23 cellular contexts compared by ENCODE assay signal in the genomic region with DNA sequence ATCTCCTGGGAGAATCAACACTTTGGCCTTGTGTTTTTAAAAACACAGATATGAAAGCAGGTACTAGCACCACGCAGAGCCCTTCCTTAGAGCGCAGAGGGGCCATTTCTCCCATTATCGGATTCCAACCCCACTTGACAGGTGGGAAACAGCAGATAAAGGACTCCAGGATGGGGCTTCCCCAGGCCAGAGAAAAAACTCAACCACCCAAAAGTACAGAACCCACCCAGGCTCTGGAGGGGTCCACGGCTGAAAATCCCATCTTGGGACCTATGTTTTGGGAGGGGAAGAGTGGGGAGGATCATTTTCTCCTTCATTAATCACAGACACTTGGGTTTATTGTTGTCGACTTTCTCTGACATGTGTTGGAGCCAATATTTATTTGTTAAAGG. TPM values are rescaled to one million over a fixed set of nuclear protein-coding genes. Genes with fewer than 3 reads are reported as not detected.
DNase-seq lines count a peak whose midpoint lies in the region; ATAC-seq, FAIRE-seq and TF ChIP-seq lines count a peak whose summit lies in the region.
"Had no signal": no experiment of that assay in that cellular context is flagged by ENCODE, and none has a peak within 500 bp of the region (broad histone marks: within the 10 kb centered on the region; RNA-seq: fewer than 3 reads in every experiment).

No MANE protein-coding gene starts in this region.

- H3K14ac ChIP-seq in H1 (ENCODE audit: insufficient read length) = no peak overlapping the region

- POLR2A ChIA-PET in H1 (lab: Charles Lee; ENCODE audit: partially characterized antibody) = no interaction called here
- POLR2A ChIA-PET in HEK293T (lab: Yijun Ruan, JAX) = no interaction called here

- peak overlapping the region; percentile 78 for H3K18ac ChIP-seq in H1 (ENCODE audit: extremely low read depth, low read length)

- FAIRE-seq in H1 (lab: Jason Lieb, UNC) = no peak
- FAIRE-seq: endothelial cell of umbilical vein, GM12892 had no signal

- no peaks in the 10 kb centered on the region for H3K36me3 Mint-ChIP-seq in natural killer cell treated with Interleukin-12 subunit alpha and Interleukin-12 subunit beta and Interleukin-15 and Interleukin-18, amount 100 ng/mL, for 72 hours
- no peaks in the 10 kb centered on the region for H3K36me3 Mint-ChIP-seq in natural killer cell
- H3K36me3 Mint-ChIP-seq in nephron (ENCODE audit: low read depth) = peaks cover 7% of the 10 kb centered on the region
- no peaks in the 10 kb centered on the region for H3K36me3 Mint-ChIP-seq in activated T-cell treated with anti-CD3 and anti-CD28 coated beads, Interleukin-2, amount 50 U/mL, for 4 hours (ENCODE audit: insufficient read depth)

- H2AK5ac ChIP-seq in H1 (ENCODE audit: low read depth, low read length) = no peak overlapping the region

- TF ChIP-seq RAD21 in H1 (IDR thresholded peaks at IDR 0.05 in 1 of 2, conservative IDR thresholded peaks at IDR 0.05 in 1 of 2; ENCODE audit: low read depth in 2 of 2, low read length in 2 of 2) = no peak

- peaks cover 3 to 10% (median 7%) of the 10 kb centered on the region in 4 experiments for H3K4me1 ChIP-seq in H1 (replicated peaks in 1 of 4; ENCODE audit: control insufficient read depth in 3 of 4, insufficient read depth in 4 of 4, low read length in 3 of 4)
- H3K4me1 ChIP-seq in right cardiac atrium (ENCODE audit: control insufficient read depth, insufficient read depth, low read length) = no peaks in the 10 kb centered on the region
- H3K4me1 ChIP-seq: BE2C, heart right ventricle had no signal

- H2BK5ac ChIP-seq in H1 (ENCODE audit: low read depth, low read length) = no peak overlapping the region

- H3K23ac ChIP-seq in H1 (ENCODE audit: insufficient read length) = no peak overlapping the region

- no peak overlapping the region for H3K9ac ChIP-seq in H1 (replicated peaks in 1 of 4; ENCODE audit: extremely low read depth in 1 of 4, low read depth in 3 of 4, low read length in 3 of 4)

- H3K4me3 ChIP-seq in H1 (ENCODE audit: extremely low read depth in 1 of 4, insufficient read depth in 2 of 4, low read depth in 3 of 4, low read length in 4 of 4) (peak overlapping the region in 1 of 4 experiments; percentile 7; a peak in 1 of 8 replicates), right cardiac atrium (ENCODE audit: low read length) (no peak overlapping the region)
- H3K4me3 ChIP-seq: cardiac muscle cell, heart right ventricle, tibial nerve had no signal

- no peak for TF ChIP-seq POLR2A in H1 (IDR thresholded peaks at IDR 0.05; ENCODE audit: control extremely low read depth in 1 of 2, low read depth in 2 of 2, low read length in 2 of 2)

- no peak for TF ChIP-seq EP300 in H1 (IDR thresholded peaks at IDR 0.05; ENCODE audit: borderline replicate concordance in 1 of 2, low read depth in 2 of 2, low read length in 2 of 2)

- TF ChIP-seq CTCF in natural killer cell (IDR thresholded peaks at IDR 0.05) (no peak), H1 (IDR thresholded peaks at IDR 0.05; ENCODE audit: control extremely low read depth in 1 of 3, insufficient read depth in 1 of 3, low read depth in 1 of 3, low read length in 3 of 3) (no peak), nephron (IDR thresholded peaks at IDR 0.05; ENCODE audit: unreplicated experiment in 3 of 3) (no peak)

- no peaks in the 10 kb centered on the region for H3K79me2 ChIP-seq in H1 (ENCODE audit: control insufficient read depth in 1 of 2, insufficient read depth in 2 of 2, low read length in 2 of 2)

- H4K5ac ChIP-seq in H1 (ENCODE audit: insufficient read length, low read depth, low read length) = no peak overlapping the region

- no peaks in the 10 kb centered on the region for H4K20me1 ChIP-seq in H1 (replicated peaks in 1 of 2; ENCODE audit: control insufficient read depth in 1 of 2, insufficient read depth in 2 of 2, low read length in 2 of 2)

- no peak overlapping the region; the same call in 1 of the 2 replicates for H2BK15ac ChIP-seq in H1 (ENCODE audit: low read length)

- ATAC-seq in natural killer cell treated with Interleukin-12 subunit alpha and Interleukin-12 subunit beta and Interleukin-15 and Interleukin-18, amount 100 ng/mL, for 72 hours = no peak
- ATAC-seq in natural killer cell (no peak), right cardiac atrium (no peak)
- ATAC-seq in activated T-cell treated with anti-CD3 and anti-CD28 coated beads, Interleukin-2, amount 50 U/mL, for 4 hours = no peak
- ATAC-seq: activated CD8-positive, alpha-beta T cell treated with anti-CD3 and anti-CD28 coated beads, Interleukin-2, amount 10 ng/mL, durations not matched to agents 7 days and 5 days; heart right ventricle; stimulated activated naive CD8-positive, alpha-beta T cell treated with anti-CD3 and anti-CD28 coated beads, Interleukin-15, amount 100 ng/mL, for 72 hours had no signal

- DNase-seq in natural killer cell treated with Interleukin-12 subunit alpha and Interleukin-12 subunit beta and Interleukin-15 and Interleukin-18, amount 100 ng/mL, for 72 hours (ENCODE audit: low spot score) = peak; percentile 28
- DNase-seq in natural killer cell (no peak), H1 (ENCODE audit: low read depth in 1 of 2, low spot score in 2 of 2) (peak in 1 of 2 experiments; percentile 42), HEK293T (ENCODE audit: extremely low spot score) (no peak), GM19238 (ENCODE audit: insufficient read length, low spot score) (no peak), right cardiac atrium (no peak)
- DNase-seq in activated T-cell treated with anti-CD3 and anti-CD28 coated beads, Interleukin-2, amount 50 U/mL, for 4 hours = no peak
- DNase-seq: activated CD4-positive, CD25-positive, alpha-beta regulatory T cell treated with anti-CD3 and anti-CD28 coated beads, Interleukin-2, amount 50 U/mL, for 72 hours; activated CD8-positive, alpha-beta T cell treated with anti-CD3 and anti-CD28 coated beads, Interleukin-2, amount 10 ng/mL, durations not matched to agents 7 days and 5 days; BE2C; DND-41; heart right ventricle; NCI-H1930; NCI-H2227 treated with DMSO at 0.1 percent for 48 hours; NCI-H748 treated with DMSO at 0.1 percent for 48 hours; stimulated activated naive CD8-positive, alpha-beta T cell treated with anti-CD3 and anti-CD28 coated beads, Interleukin-15, amount 100 ng/mL, for 72 hours had no signal

- peak overlapping the region; percentile 32 for H3K56ac ChIP-seq in H1 (replicated peaks; ENCODE audit: insufficient read length, low read depth, low read length)

- no peak overlapping the region for H3K4me3 Mint-ChIP-seq in natural killer cell treated with Interleukin-12 subunit alpha and Interleukin-12 subunit beta and Interleukin-15 and Interleukin-18, amount 100 ng/mL, for 72 hours
- no peak overlapping the region for H3K4me3 Mint-ChIP-seq in natural killer cell
- H3K4me3 Mint-ChIP-seq in nephron = no peak overlapping the region
- no peak overlapping the region for H3K4me3 Mint-ChIP-seq in activated T-cell treated with anti-CD3 and anti-CD28 coated beads, Interleukin-2, amount 50 U/mL, for 4 hours
- H3K4me3 Mint-ChIP-seq: activated CD8-positive, alpha-beta T cell treated with anti-CD3 and anti-CD28 coated beads, Interleukin-2, amount 10 ng/mL, durations not matched to agents 7 days and 5 days; dendritic cell treated with granulocyte-macrophage colony-stimulating factor and Interleukin-4, amounts not matched to agents 40 ng/mL and 50 ng/mL, for 4 days; stimulated activated naive CD8-positive, alpha-beta T cell treated with anti-CD3 and anti-CD28 coated beads, Interleukin-15, amount 100 ng/mL, for 72 hours had no signal

- H4K8ac ChIP-seq in H1 (ENCODE audit: extremely low read depth, insufficient read depth, low read length) = no peak overlapping the region

- H3K9me3 Mint-ChIP-seq in natural killer cell treated with Interleukin-12 subunit alpha and Interleukin-12 subunit beta and Interleukin-15 and Interleukin-18, amount 100 ng/mL, for 72 hours = no peaks in the 10 kb centered on the region
- H3K9me3 Mint-ChIP-seq in natural killer cell (no peaks in the 10 kb centered on the region), nephron (peaks cover 16% of the 10 kb centered on the region)
- peaks cover 4% of the 10 kb centered on the region for H3K9me3 Mint-ChIP-seq in activated T-cell treated with anti-CD3 and anti-CD28 coated beads, Interleukin-2, amount 50 U/mL, for 4 hours
- H3K9me3 Mint-ChIP-seq: dendritic cell treated with granulocyte-macrophage colony-stimulating factor and Interleukin-4, amounts not matched to agents 40 ng/mL and 50 ng/mL, for 4 days; stimulated activated naive CD8-positive, alpha-beta T cell treated with anti-CD3 and anti-CD28 coated beads, Interleukin-15, amount 100 ng/mL, for 72 hours had no signal

- 0 out of 2 replicates have a peak overlapping the region, but pooled peaks have one; percentile 12 for H2BK12ac ChIP-seq in H1 (ENCODE audit: low read depth, low read length)

- H3K4me1 Mint-ChIP-seq in natural killer cell treated with Interleukin-12 subunit alpha and Interleukin-12 subunit beta and Interleukin-15 and Interleukin-18, amount 100 ng/mL, for 72 hours (ENCODE audit: low read depth in 2 of 2) = no peaks in the 10 kb centered on the region
- no peaks in the 10 kb centered on the region for H3K4me1 Mint-ChIP-seq in natural killer cell
- H3K4me1 Mint-ChIP-seq in nephron = peaks cover 6% of the 10 kb centered on the region
- no peaks in the 10 kb centered on the region for H3K4me1 Mint-ChIP-seq in activated T-cell treated with anti-CD3 and anti-CD28 coated beads, Interleukin-2, amount 50 U/mL, for 4 hours (ENCODE audit: low read depth)
- H3K4me1 Mint-ChIP-seq: stimulated activated naive CD8-positive, alpha-beta T cell treated with anti-CD3 and anti-CD28 coated beads, Interleukin-15, amount 100 ng/mL, for 72 hours had no signal

- no peaks in the 10 kb centered on the region; a peak in 1 of 7 replicates for H3K27me3 ChIP-seq in H1 (replicated peaks in 1 of 4; ENCODE audit: control insufficient read depth in 3 of 4, extremely low read depth in 1 of 4, insufficient read depth in 3 of 4, low read length in 3 of 4)
- H3K27me3 ChIP-seq in right cardiac atrium (ENCODE audit: control insufficient read depth, insufficient read depth) = no peaks in the 10 kb centered on the region
- H3K27me3 ChIP-seq: BE2C, cardiac muscle cell, heart right ventricle, tibial nerve had no signal

- CTCF ChIA-PET in H1 (lab: Charles Lee; ENCODE audit: partially characterized antibody) (interaction anchor here (1.0 kb wide), 1 partner anchor 29 kb away, joined by 5 read pairs; no protein-coding TSS in a partner anchor), HEK293T (lab: Yijun Ruan, JAX) (no interaction called here)

- H3K23me2 ChIP-seq in H1 (ENCODE audit: low read depth, low read length) = no peaks in the 10 kb centered on the region

- intact Hi-C loops in natural killer cell (cut with micrococcal nuclease) = no loop called here
- intact Hi-C loops in right cardiac atrium (cut with DNase I) = no loop called here

- no peak overlapping the region for H3K27ac Mint-ChIP-seq in natural killer cell treated with Interleukin-12 subunit alpha and Interleukin-12 subunit beta and Interleukin-15 and Interleukin-18, amount 100 ng/mL, for 72 hours
- H3K27ac Mint-ChIP-seq in natural killer cell (no peak overlapping the region), nephron (peak overlapping the region; percentile 80 to 85 (median 81))
- H3K27ac Mint-ChIP-seq: activated CD8-positive, alpha-beta T cell treated with anti-CD3 and anti-CD28 coated beads, Interleukin-2, amount 10 ng/mL, durations not matched to agents 7 days and 5 days; dendritic cell treated with granulocyte-macrophage colony-stimulating factor and Interleukin-4, amounts not matched to agents 40 ng/mL and 50 ng/mL, for 4 days; stimulated activated naive CD8-positive, alpha-beta T cell treated with anti-CD3 and anti-CD28 coated beads, Interleukin-15, amount 100 ng/mL, for 72 hours had no signal

- H3K9me3 ChIP-seq in H1 (ENCODE audit: insufficient read depth in 2 of 2, low read depth in 1 of 2, low read length in 1 of 2) (peaks cover 16 to 18% of the 10 kb centered on the region in 2 experiments), right cardiac atrium (ENCODE audit: control insufficient read depth, low read length) (no peaks in the 10 kb centered on the region)
- H3K9me3 ChIP-seq: BE2C, neutrophil, tibial nerve had no signal

- peak overlapping the region; percentile 28 for H2BK120ac ChIP-seq in H1 (replicated peaks; ENCODE audit: low read depth, low read length)

- H4K91ac ChIP-seq in H1 (replicated peaks; ENCODE audit: insufficient read length, low read length) = no peak overlapping the region

- H3K27ac ChIP-seq in H1 (ENCODE audit: low read depth, low read length) (no peak overlapping the region), right cardiac atrium (ENCODE audit: low read length) (no peak overlapping the region)
- H3K27ac ChIP-seq: cardiac muscle cell, heart right ventricle, neutrophil had no signal

- H2BK20ac ChIP-seq in H1 (ENCODE audit: low read length) = peak overlapping the region; percentile 61; the same call in 1 of the 2 replicates

- H3K79me1 ChIP-seq in H1 (ENCODE audit: low read depth, low read length) = no peaks in the 10 kb centered on the region

- H3K4me2 ChIP-seq in H1 (ENCODE audit: insufficient read depth in 1 of 2, low read depth in 2 of 2, low read length in 2 of 2) = peak overlapping the region; percentile 1 to 37; a peak in 1 of 4 replicates

- H3K4ac ChIP-seq in H1 (replicated peaks; ENCODE audit: insufficient read length, low read depth, low read length) = no peak overlapping the region

- H3K27me3 Mint-ChIP-seq in natural killer cell treated with Interleukin-12 subunit alpha and Interleukin-12 subunit beta and Interleukin-15 and Interleukin-18, amount 100 ng/mL, for 72 hours = peaks cover 23 to 27% of the 10 kb centered on the region in 2 donors
- H3K27me3 Mint-ChIP-seq in natural killer cell (ENCODE audit: low read depth in 2 of 2) = peaks cover 13 to 28% of the 10 kb centered on the region in 2 donors
- H3K27me3 Mint-ChIP-seq in nephron (ENCODE audit: low read depth) = peaks cover 10% of the 10 kb centered on the region
- peaks cover 27% of the 10 kb centered on the region for H3K27me3 Mint-ChIP-seq in activated T-cell treated with anti-CD3 and anti-CD28 coated beads, Interleukin-2, amount 50 U/mL, for 4 hours (ENCODE audit: low read depth)

- H2AFZ ChIP-seq in H1 (ENCODE audit: low read length) = no peak overlapping the region

- 78% methylated on average over 5 of the region's 5 CpGs; no CpG with 5 or more reads in 1 of the 2 experiments for WGBS in H1 (ENCODE audit: extremely low coverage in 1 of 2, insufficient coverage in 1 of 2, insufficient read length in 1 of 2, insufficient replicate concordance in 2 of 2, low coverage in 1 of 2, low lambda C conversion rate in 2 of 2, missing lambda C conversion rate in 1 of 2), 2 experiments
- 82% methylated on average over 5 of the region's 5 CpGs for WGBS in right cardiac atrium

- no peaks in the 10 kb centered on the region for H3K36me3 ChIP-seq in H1 (ENCODE audit: control insufficient read depth in 2 of 4, insufficient read depth in 4 of 4, low read length in 3 of 4)
- H3K36me3 ChIP-seq: BE2C, cardiac muscle cell, heart right ventricle, neutrophil, tibial nerve had no signal

RNA-seq across cellular contexts. Expression of gene COL18A1, which starts 27.1 kb away (rescaled TPM):
- 1 to 10 TPM in 1 of 2 donors, under 1 TPM in 1; 0.31 to 1.3 TPM for total RNA-seq in natural killer cell treated with Interleukin-12 subunit alpha and Interleukin-12 subunit beta and Interleukin-15 and Interleukin-18, amount 100 ng/mL, for 72 hours
- total RNA-seq in natural killer cell (10 to 100 TPM; 12.3 to 22.3 (median 12.7) TPM), right cardiac atrium (100 to 1,000 TPM in 1 of 4 donors, 10 to 100 TPM in 3; 63.5 to 134 (median 84.6) TPM)
- total RNA-seq in H1 (2021; fragmentation: NEBNext Ultra II Directional; extraction: Animal tissue kit (Norgen Biotek cat#: 25700)) = 201 and 205 TPM in 2 replicates
- polyA plus RNA-seq in H1 (2011; rRNA removed) (145 and 239 TPM in 2 replicates), right cardiac atrium (52.3 TPM)
- polyA plus RNA-seq in H1 (2011; cell fraction: cytosol; rRNA removed) = 167 TPM
- polyA plus RNA-seq in H1 (2011; cell fraction: nucleus; rRNA removed) = 627 TPM
- 80.5 to 132 TPM (median 130 TPM) in 4 replicates for polyA plus RNA-seq in H1 (2012, experiment 1 of 2)
- 88.9 TPM for polyA plus RNA-seq in H1 (2012, experiment 2 of 2)
- 269 TPM for polyA plus RNA-seq in H1 (2013, experiment 1 of 2)
- 226 TPM for polyA plus RNA-seq in H1 (2013, experiment 2 of 2)
- 30.9 and 31.7 TPM in 2 replicates for polyA minus RNA-seq in H1 (2011; rRNA and poly(A)+ RNA removed)
- polyA minus RNA-seq in H1 (2011; cell fraction: cytosol; rRNA and poly(A)+ RNA removed) = 90.3 TPM
- polyA minus RNA-seq in H1 (2011; cell fraction: nucleus; rRNA and poly(A)+ RNA removed) = 88.2 TPM
- total RNA-seq in activated T-cell treated with anti-CD3 and anti-CD28 coated beads, Interleukin-2, amount 50 U/mL, for 4 hours = 10 to 100 TPM; 15.0 to 19.9 (median 15.4) TPM

Comparison
In these comparisons a context has a peak if more than half of its experiments do, and no peak if none do; other contexts are left out.
1. RNA of gene COL18A1, which starts 27.1 kb away (total RNA-seq): 201 to 205 TPM in H1, 63.5 to 134 TPM in right cardiac atrium, 15.0 to 19.9 TPM in activated T-cell treated with anti-CD3 and anti-CD28 coated beads, Interleukin-2, amount 50 U/mL, for 4 hours and 12.3 to 22.3 TPM in natural killer cell; 0.31 to 1.3 TPM in natural killer cell treated with Interleukin-12 subunit alpha and Interleukin-12 subunit beta and Interleukin-15 and Interleukin-18, amount 100 ng/mL, for 72 hours; every median in the first group is over 4 times any median in the second.
2. H3K27ac Mint-ChIP-seq: peak in nephron (3 of 3); none in natural killer cell treated with Interleukin-12 subunit alpha and Interleukin-12 subunit beta and Interleukin-15 and Interleukin-18, amount 100 ng/mL, for 72 hours (0 of 2) and natural killer cell (0 of 2).